In genomic region chr7:146129997-146130396, GRCh38 we compare ENCODE assay signal across 6 cellular contexts. TPM values are rescaled to one million over a fixed set of nuclear protein-coding genes. Genes with fewer than 3 reads are reported as not detected.
"Had no signal": no experiment of that assay in that cellular context is flagged by ENCODE, and none has a peak within 500 bp of the region (broad histone marks: within the 10 kb centered on the region; RNA-seq: fewer than 3 reads in every experiment).

No MANE protein-coding gene starts in this region.

- ATAC-seq: HepG2, K562 had no signal

- DNase-seq: IMR-90, KBM-7, KG1 had no signal

RNA-seq across cellular contexts. Expression of gene CNTNAP2, which starts 13.4 kb away (rescaled TPM):
- total RNA-seq: HT1080, IMR-90 had no signal
